ENCODE assay signal across 8 cellular contexts in the genomic region with DNA sequence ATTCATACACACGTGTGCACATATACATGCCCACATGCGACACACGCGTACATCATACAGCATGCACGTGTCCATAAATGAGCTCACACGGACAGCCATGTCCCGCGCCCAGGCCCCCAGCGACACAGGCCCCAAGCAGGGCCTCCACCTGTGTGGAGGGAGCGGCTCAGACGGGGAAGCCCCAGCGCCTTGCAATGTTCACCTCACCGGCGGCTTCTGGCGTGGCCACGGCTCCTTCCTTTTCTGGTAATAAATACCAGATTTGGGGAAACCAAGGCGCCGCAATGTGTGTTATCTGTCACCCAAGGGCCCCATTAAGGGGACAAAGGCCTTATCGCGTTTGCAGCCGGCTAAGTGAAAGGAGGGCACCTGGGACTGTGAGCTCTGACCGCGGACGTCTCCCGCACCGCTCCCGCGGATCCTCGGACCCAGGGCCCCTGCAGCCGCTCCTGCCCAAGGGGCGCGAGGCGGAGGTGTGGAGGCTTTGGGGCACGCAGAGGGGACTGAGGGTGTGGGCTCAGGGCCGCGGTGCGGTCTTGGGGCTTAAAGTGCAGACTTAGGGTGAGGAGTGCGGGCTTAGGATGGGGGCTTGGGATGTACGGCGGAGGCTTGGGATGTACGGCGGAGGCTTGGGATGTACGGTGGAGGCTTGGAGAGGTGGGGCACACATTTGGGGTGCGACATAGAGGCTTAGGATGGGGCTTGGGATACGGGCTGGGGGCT. TPM values are rescaled to one million over a fixed set of nuclear protein-coding genes. Genes with fewer than 3 reads are reported as not detected.
A peak's percentile ranks its signal among the peaks of the same experiment; 100 is the strongest.
DNase-seq lines count a peak whose midpoint lies in the region; ATAC-seq and TF ChIP-seq lines count a peak whose summit lies in the region.
"Not testable (repeated sequence)": the region's sequence is repeated elsewhere in the genome, so short reads cannot be mapped to it uniquely, and the experiment has no call there.

No MANE protein-coding gene starts in this region.

- not testable (repeated sequence) for H3K27me3 ChIP-seq in CD8-positive, alpha-beta T cell (ENCODE audit: insufficient read depth, low read length); skeletal muscle satellite cell (ENCODE audit: control insufficient read depth, insufficient read depth, low read length); stomach smooth muscle (ENCODE audit: control insufficient read depth in 1 of 2, insufficient read depth in 2 of 2, low read length in 2 of 2)

- peaks cover 45% of the 10 kb centered on the region for H3K4me1 ChIP-seq in CD8-positive, alpha-beta T cell (ENCODE audit: insufficient read depth, low read length)
- H3K4me1 ChIP-seq in skeletal muscle satellite cell (ENCODE audit: control insufficient read depth, insufficient read depth, low read length) (peaks cover 43% of the 10 kb centered on the region), stomach smooth muscle (ENCODE audit: control insufficient read depth, insufficient read depth, low read length) (peaks cover 47% of the 10 kb centered on the region)

- not testable (repeated sequence) for H3K36me3 Mint-ChIP-seq in CD8-positive, alpha-beta T cell; activated CD4-positive, alpha-beta T cell treated with anti-CD3 and anti-CD28 coated beads, Interleukin-2, amount 10 ng/mL, durations not matched to agents 7 days and 5 days (ENCODE audit: low read depth)

- H3K9me3 ChIP-seq in CD8-positive, alpha-beta T cell (ENCODE audit: low read length); skeletal muscle satellite cell (replicated peaks; ENCODE audit: low read length); stomach smooth muscle (ENCODE audit: control insufficient read depth in 2 of 2, low read length in 2 of 2): not testable (repeated sequence)

- POLR2A ChIA-PET in CD8-positive, alpha-beta T cell (lab: Charles Lee) = interaction anchor here (1.1 to 1.2 kb wide), 2 partner anchors 97 to 173 kb away, joined by 3 read pairs; no protein-coding TSS in a partner anchor
- POLR2A ChIA-PET in activated CD4-positive, alpha-beta T cell treated with anti-CD3 and anti-CD28 coated beads, Interleukin-2, amount 10 ng/mL, durations not matched to agents 7 days and 5 days (lab: Charles Lee) = not testable (repeated sequence)

- H3K4me3 Mint-ChIP-seq in CD8-positive, alpha-beta T cell = peak overlapping the region; percentile 83
- H3K4me3 Mint-ChIP-seq in activated CD4-positive, alpha-beta T cell treated with anti-CD3 and anti-CD28 coated beads, Interleukin-2, amount 10 ng/mL, durations not matched to agents 7 days and 5 days = peak overlapping the region; percentile 74

- H3K27ac Mint-ChIP-seq in CD8-positive, alpha-beta T cell = peak overlapping the region; percentile 88
- peak overlapping the region; percentile 85 for H3K27ac Mint-ChIP-seq in activated CD4-positive, alpha-beta T cell treated with anti-CD3 and anti-CD28 coated beads, Interleukin-2, amount 10 ng/mL, durations not matched to agents 7 days and 5 days

- H3K4me1 Mint-ChIP-seq in CD8-positive, alpha-beta T cell (ENCODE audit: low read depth) = peaks cover 58% of the 10 kb centered on the region
- H3K4me1 Mint-ChIP-seq in activated CD4-positive, alpha-beta T cell treated with anti-CD3 and anti-CD28 coated beads, Interleukin-2, amount 10 ng/mL, durations not matched to agents 7 days and 5 days = peaks cover 56% of the 10 kb centered on the region

- CTCF ChIA-PET in CD8-positive, alpha-beta T cell (lab: Charles Lee) = interaction anchor here (1.6 kb wide), 1 partner anchor 145 kb away, joined by 6 read pairs; no protein-coding TSS in a partner anchor
- CTCF ChIA-PET in activated CD4-positive, alpha-beta T cell treated with anti-CD3 and anti-CD28 coated beads, Interleukin-2, amount 10 ng/mL, durations not matched to agents 7 days and 5 days (lab: Charles Lee) = interaction anchor here (1.3 kb wide), 1 partner anchor 26 kb away, joined by 3 read pairs; no protein-coding TSS in a partner anchor

- ATAC-seq in CD8-positive, alpha-beta T cell = peak; percentile 14
- ATAC-seq in esophagus mucosa = peak; percentile 26

- intact Hi-C loops in CD8-positive, alpha-beta T cell (cut with DNase I, micrococcal nuclease) = loop anchor here (2.0 to 5.0 kb wide), 2 partner anchors 174 to 934 kb away; a partner anchor contains a TSS

- TF ChIP-seq CTCF in CD8-positive, alpha-beta T cell (IDR thresholded peaks at IDR 0.05) = not testable (repeated sequence)

- H3K9ac ChIP-seq in skeletal muscle satellite cell (ENCODE audit: low read depth, low read length) = peak overlapping the region; percentile 54
- H3K9ac ChIP-seq in stomach smooth muscle (ENCODE audit: low read length in 2 of 2) = peak overlapping the region; percentile 48 to 55

- H3K27ac ChIP-seq in CD8-positive, alpha-beta T cell (ENCODE audit: low read depth, low read length) = peak overlapping the region; percentile 63
- not testable (repeated sequence) for H3K27ac ChIP-seq in stomach smooth muscle (ENCODE audit: low read length)

- peak in 6 of 7 experiments; percentile 19 to 68 (median 63) for DNase-seq in CD8-positive, alpha-beta T cell
- DNase-seq in NCI-H69 (lab: John Stamatoyannopoulos, UW) = peak; percentile 29
- peak; percentile 48 for DNase-seq in activated CD4-positive, alpha-beta T cell treated with anti-CD3 and anti-CD28 coated beads, Interleukin-2, amount 10 ng/mL, durations not matched to agents 7 days and 5 days
- peak; percentile 30 for DNase-seq in activated naive CD8-positive, alpha-beta T cell treated with anti-CD3 and anti-CD28 coated beads, Interleukin-2, amount 50 U/mL, for 16 hours (ENCODE audit: low read depth, low spot score)
- peak; percentile 24 to 41 for DNase-seq in lung microvascular endothelial cell (ENCODE audit: low read depth in 2 of 2)

- H3K4me3 ChIP-seq in CD8-positive, alpha-beta T cell (ENCODE audit: low read depth, low read length) = peak overlapping the region; percentile 70
- H3K4me3 ChIP-seq in skeletal muscle satellite cell (ENCODE audit: low read length) (peak overlapping the region; percentile 65), stomach smooth muscle (ENCODE audit: low read length in 2 of 2) (peak overlapping the region; percentile 68 to 77)

- H3K27me3 Mint-ChIP-seq in CD8-positive, alpha-beta T cell (ENCODE audit: low read depth) = not testable (repeated sequence)
- H3K27me3 Mint-ChIP-seq in activated CD4-positive, alpha-beta T cell treated with anti-CD3 and anti-CD28 coated beads, Interleukin-2, amount 10 ng/mL, durations not matched to agents 7 days and 5 days = peaks cover 14% of the 10 kb centered on the region

- H3K4me2 ChIP-seq in skeletal muscle satellite cell (ENCODE audit: low read length) = peak overlapping the region; percentile 83

- H3K36me3 ChIP-seq in CD8-positive, alpha-beta T cell (ENCODE audit: insufficient read depth, low read length); skeletal muscle satellite cell (ENCODE audit: insufficient read depth, low read length); stomach smooth muscle (ENCODE audit: control insufficient read depth in 2 of 2, insufficient read depth in 2 of 2, low read length in 2 of 2): not testable (repeated sequence)

- not testable (repeated sequence) for H3K9me3 Mint-ChIP-seq in CD8-positive, alpha-beta T cell; activated CD4-positive, alpha-beta T cell treated with anti-CD3 and anti-CD28 coated beads, Interleukin-2, amount 10 ng/mL, durations not matched to agents 7 days and 5 days

RNA-seq across cellular contexts. Expression of a gene that starts 1.9 kb away (rescaled TPM):
- 10 to 100 TPM; 13.2 TPM for total RNA-seq in CD8-positive, alpha-beta T cell
- 1 to 10 TPM; 7.6 to 7.9 TPM for total RNA-seq in activated CD4-positive, alpha-beta T cell treated with anti-CD3 and anti-CD28 coated beads, Interleukin-2, amount 10 ng/mL, durations not matched to agents 7 days and 5 days
- total RNA-seq in esophagus mucosa (11.4 TPM), lung microvascular endothelial cell (5.8 and 6.1 TPM in 2 replicates)
- total RNA-seq in skeletal muscle satellite cell (2012; rRNA removed) = 5.7 and 12.2 TPM in 2 replicates
